Comparison of ENCODE assay signal across 1 cellular context in genomic region chr6:139380611-139381010, GRCh38.
TF ChIP-seq lines count a peak whose summit lies in the region.

No MANE protein-coding gene starts in this region.

TF ChIP-seq in IMR-90, 13 proteins besides CTCF, POLR2A, EP300 and RAD21 (continued from another document):
- TF ChIP-seq, protein P1, sequence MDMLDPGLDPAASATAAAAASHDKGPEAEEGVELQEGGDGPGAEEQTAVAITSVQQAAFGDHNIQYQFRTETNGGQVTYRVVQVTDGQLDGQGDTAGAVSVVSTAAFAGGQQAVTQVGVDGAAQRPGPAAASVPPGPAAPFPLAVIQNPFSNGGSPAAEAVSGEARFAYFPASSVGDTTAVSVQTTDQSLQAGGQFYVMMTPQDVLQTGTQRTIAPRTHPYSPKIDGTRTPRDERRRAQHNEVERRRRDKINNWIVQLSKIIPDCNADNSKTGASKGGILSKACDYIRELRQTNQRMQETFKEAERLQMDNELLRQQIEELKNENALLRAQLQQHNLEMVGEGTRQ (IDR thresholded peaks at IDR 0.05; ENCODE audit: low read depth, low read length) = no peak
- TF ChIP-seq NFE2L2 (IDR thresholded peaks at IDR 0.05; ENCODE audit: low read depth, low read length) (no peak), BHLHE40 (IDR thresholded peaks at IDR 0.05; ENCODE audit: low read depth, low read length) (no peak), CEBPB (IDR thresholded peaks at IDR 0.05; ENCODE audit: low read depth, low read length) (no peak), CHD1 (IDR thresholded peaks at IDR 0.05; ENCODE audit: low read depth, low read length) (no peak), RFX5 (IDR thresholded peaks at IDR 0.05; ENCODE audit: low read depth, low read length) (no peak), FOS (IDR thresholded peaks at IDR 0.05; ENCODE audit: low read depth, low read length) (no peak), SMC3 (IDR thresholded peaks at IDR 0.05; ENCODE audit: low read depth, low read length) (no peak)
- TF ChIP-seq, protein P2, sequence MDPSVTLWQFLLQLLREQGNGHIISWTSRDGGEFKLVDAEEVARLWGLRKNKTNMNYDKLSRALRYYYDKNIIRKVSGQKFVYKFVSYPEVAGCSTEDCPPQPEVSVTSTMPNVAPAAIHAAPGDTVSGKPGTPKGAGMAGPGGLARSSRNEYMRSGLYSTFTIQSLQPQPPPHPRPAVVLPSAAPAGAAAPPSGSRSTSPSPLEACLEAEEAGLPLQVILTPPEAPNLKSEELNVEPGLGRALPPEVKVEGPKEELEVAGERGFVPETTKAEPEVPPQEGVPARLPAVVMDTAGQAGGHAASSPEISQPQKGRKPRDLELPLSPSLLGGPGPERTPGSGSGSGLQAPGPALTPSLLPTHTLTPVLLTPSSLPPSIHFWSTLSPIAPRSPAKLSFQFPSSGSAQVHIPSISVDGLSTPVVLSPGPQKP (IDR thresholded peaks at IDR 0.05; ENCODE audit: borderline replicate concordance, low read depth, low read length) = no peak
